16 cellular contexts compared by ENCODE assay signal in the genomic region with DNA sequence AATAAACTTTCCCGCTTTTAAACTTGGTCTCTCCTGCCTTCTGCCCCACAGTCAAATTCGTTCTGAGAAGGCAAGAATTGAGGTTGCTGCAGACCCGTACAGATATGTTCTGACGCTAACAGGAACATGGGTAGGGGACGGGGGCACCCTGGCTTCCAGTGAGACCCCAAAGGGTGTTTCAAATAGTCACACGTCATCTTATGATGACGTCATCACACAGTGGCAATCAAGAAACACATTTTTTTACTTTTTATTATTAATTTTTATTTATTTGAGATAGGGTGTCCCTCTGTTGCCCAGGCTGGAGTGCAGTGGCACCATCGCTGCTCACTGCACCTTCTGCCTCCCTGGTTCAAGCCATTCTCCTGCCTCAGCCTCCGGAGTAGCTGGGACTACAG. TPM values are rescaled to one million over a fixed set of nuclear protein-coding genes. Genes with fewer than 3 reads are reported as not detected.
DNase-seq lines count a peak whose midpoint lies in the region; ATAC-seq and TF ChIP-seq lines count a peak whose summit lies in the region.
"Had no signal": no experiment of that assay in that cellular context is flagged by ENCODE, and none has a peak within 500 bp of the region (broad histone marks: within the 10 kb centered on the region; RNA-seq: fewer than 3 reads in every experiment).

No MANE protein-coding gene starts in this region.

- in situ Hi-C loops in IMR-90 (cut with MboI; ENCODE audit: low sequenced_read_pairs), result no loop called here

- no peak overlapping the region for H3K23ac ChIP-seq in IMR-90 (ENCODE audit: low read depth, low read length)

- H3K79me1 ChIP-seq in IMR-90 (ENCODE audit: low read depth in 1 of 2, low read length in 2 of 2), result no peaks in the 10 kb centered on the region

- H3K4me1 ChIP-seq in IMR-90 (ENCODE audit: control insufficient read depth, insufficient read depth, low read length) (peaks cover 2% of the 10 kb centered on the region; the same call in 1 of the 2 replicates), fibroblast of lung (ENCODE audit: control insufficient read depth, extremely low read depth, insufficient read depth, low read length) (peaks cover 2% of the 10 kb centered on the region)
- H3K4me1 ChIP-seq: HAP-1 had no signal

- ATAC-seq in IMR-90 (ENCODE audit: low read depth) (no peak), sciatic nerve (peak; percentile 34), GM19397 (IDR thresholded peaks at IDR 0.05; ENCODE audit: unreplicated experiment) (no peak), HG03135 (IDR thresholded peaks at IDR 0.05; ENCODE audit: unreplicated experiment) (no peak), omental fat pad (ENCODE audit: low FRiP score) (no peak)

- H2BK5ac ChIP-seq in IMR-90 (ENCODE audit: low read depth, low read length, poor library complexity, severe bottlenecking), result no peak overlapping the region

- WGBS in IMR-90 (ENCODE audit: extremely low coverage in 2 of 2, insufficient read length in 1 of 2), 2 experiments, result 20% methylated on average over 1 of the region's 9 CpGs; no CpG with 5 or more reads in 1 of the 2 experiments

- dilution Hi-C loops in IMR-90 (cut with HindIII; ENCODE audit: low sequenced_read_pairs, unreplicated experiment), result no loop called here

- no peak overlapping the region for H3K4ac ChIP-seq in IMR-90 (ENCODE audit: low read depth, low read length)

- peak overlapping the region; percentile 24 to 45; a peak in 2 of 4 replicates for H4K8ac ChIP-seq in IMR-90 (ENCODE audit: low read depth in 2 of 2, low read length in 2 of 2)

- no peak for TF ChIP-seq CTCF in IMR-90 (conservative IDR thresholded peaks at IDR 0.05; ENCODE audit: low read depth, low read length)
- no peak for TF ChIP-seq CTCF in fibroblast of lung (conservative IDR thresholded peaks at IDR 0.05 in 1 of 2, IDR thresholded peaks at IDR 0.05 in 1 of 2; ENCODE audit: low read depth in 1 of 2, low read length in 2 of 2)
- no peak for TF ChIP-seq CTCF in omental fat pad (IDR thresholded peaks at IDR 0.05)

- H4K5ac ChIP-seq in IMR-90 (ENCODE audit: low read depth, low read length), result no peak overlapping the region

- H4K91ac ChIP-seq in IMR-90 (ENCODE audit: insufficient read depth, low read depth, low read length), result no peak overlapping the region

- H2BK15ac ChIP-seq in IMR-90 (ENCODE audit: low read depth, low read length), result no peak overlapping the region

- peak overlapping the region; percentile 60 for H2AFZ ChIP-seq in IMR-90 (replicated peaks; ENCODE audit: low read length, poor library complexity)
- H2AFZ ChIP-seq in fibroblast of lung (ENCODE audit: low read length), result no peak overlapping the region

- H2AK9ac ChIP-seq in IMR-90 (replicated peaks; ENCODE audit: low read depth, low read length, poor library complexity), result no peak overlapping the region

- POLR2A ChIA-PET in IMR-90 (lab: Charles Lee; ENCODE audit: unreplicated experiment), result interaction anchor here (1.0 kb wide), 1 partner anchor 14 kb away, joined by 3 read pairs; no protein-coding TSS in a partner anchor

- H3K27me3 ChIP-seq in IMR-90 (ENCODE audit: control insufficient read depth, insufficient read depth, low read length) (no peaks in the 10 kb centered on the region), fibroblast of lung (ENCODE audit: control insufficient read depth, insufficient read depth, low read length) (no peaks in the 10 kb centered on the region)

- H3K9ac ChIP-seq in IMR-90 (ENCODE audit: low read depth, low read length), result no peak overlapping the region
- no peak overlapping the region for H3K9ac ChIP-seq in fibroblast of lung (ENCODE audit: insufficient read depth, low read length)

- H2BK120ac ChIP-seq in IMR-90 (ENCODE audit: low read depth, low read length), result no peak overlapping the region

- CTCF ChIA-PET in IMR-90 (lab: Yijun Ruan, JAX), result no interaction called here

- no peak for TF ChIP-seq RAD21 in IMR-90 (IDR thresholded peaks at IDR 0.05; ENCODE audit: low read length)

- no peak for TF ChIP-seq POLR2A in IMR-90 (IDR thresholded peaks at IDR 0.05; ENCODE audit: low read depth, low read length)

- H3K18ac ChIP-seq in IMR-90 (ENCODE audit: low read depth, low read length), result no peak overlapping the region

- H2AK5ac ChIP-seq in IMR-90 (ENCODE audit: low read depth, low read length), result no peak overlapping the region

- no peak overlapping the region for H3K4me2 ChIP-seq in IMR-90 (ENCODE audit: low read depth, low read length)
- no peak overlapping the region for H3K4me2 ChIP-seq in fibroblast of lung (ENCODE audit: extremely low read depth, insufficient read depth, low read length)

- DNase-seq in IMR-90, result no peak
- DNase-seq in fibroblast of lung (ENCODE audit: low read depth in 2 of 2), result no peak
- no peak for DNase-seq in sciatic nerve (ENCODE audit: low spot score)
- no peak for DNase-seq in omental fat pad (ENCODE audit: low spot score)
- DNase-seq: C1 segment of cervical spinal cord; Calu3; CD4-positive, alpha-beta memory T cell; COR-L47; DMS53; DMS79 treated with DMSO at 0.1 percent for 48 hours; GF-D8; GOT3 had no signal

- H3K56ac ChIP-seq in IMR-90 (ENCODE audit: extremely low read depth, insufficient read depth, low read length), result no peak overlapping the region

- H3K27ac ChIP-seq in IMR-90 (ENCODE audit: insufficient read depth, low read length) (no peak overlapping the region), fibroblast of lung (ENCODE audit: insufficient read depth, low read length) (peak overlapping the region; percentile 26)

- H2BK20ac ChIP-seq in IMR-90 (ENCODE audit: low read depth, low read length), result no peak overlapping the region

- no peak overlapping the region for H3K14ac ChIP-seq in IMR-90 (replicated peaks; ENCODE audit: low read depth, low read length)

- no peaks in the 10 kb centered on the region for H3K9me3 ChIP-seq in IMR-90 (ENCODE audit: control insufficient read depth, insufficient read depth, low read length)
- no peaks in the 10 kb centered on the region for H3K9me3 ChIP-seq in fibroblast of lung (ENCODE audit: control insufficient read depth, insufficient read depth, low read depth, low read length)
- H3K9me3 ChIP-seq: HAP-1 had no signal

- BruUV-seq in IMR-90 (replicated peaks; lab: Mats Ljungman, UMichigan), result no TSS peak

- H3K79me2 ChIP-seq in fibroblast of lung (ENCODE audit: control insufficient read depth, insufficient read depth, low read length), result no peaks in the 10 kb centered on the region

- H3K4me3 ChIP-seq in IMR-90 (ENCODE audit: insufficient read depth, low read depth, low read length) (no peak overlapping the region), fibroblast of lung (replicated peaks in 1 of 4; ENCODE audit: control extremely low read depth in 1 of 4, insufficient read depth in 1 of 4, low read depth in 3 of 4, low read length in 4 of 4) (no peak overlapping the region)
- H3K4me3 ChIP-seq: HAP-1 had no signal

- no peaks in the 10 kb centered on the region for H3K9me1 ChIP-seq in IMR-90 (ENCODE audit: insufficient read depth, low read length)

- H3K36me3 ChIP-seq in IMR-90 (ENCODE audit: control insufficient read depth, insufficient read depth, low read length) (peaks cover 68% of the 10 kb centered on the region), fibroblast of lung (ENCODE audit: control insufficient read depth, insufficient read depth, low read length) (peaks cover 19% of the 10 kb centered on the region)

- intact Hi-C loops in IMR-90 (cut with micrococcal nuclease) (no loop called here), sciatic nerve (cut with DNase I) (no loop called here)

- no peaks in the 10 kb centered on the region; the same call in 1 of the 2 replicates for H4K20me1 ChIP-seq in IMR-90 (ENCODE audit: insufficient read depth, low read length)
- H4K20me1 ChIP-seq in fibroblast of lung (ENCODE audit: control insufficient read depth, extremely low read depth, insufficient read depth, low read length), result no peaks in the 10 kb centered on the region

TF ChIP-seq in IMR-90, 13 proteins besides CTCF, POLR2A, EP300 and RAD21:
- TF ChIP-seq RCOR1 (IDR thresholded peaks at IDR 0.05; ENCODE audit: insufficient replicate concordance, low read length), result no peak
- TF ChIP-seq ELK1 (IDR thresholded peaks at IDR 0.05; ENCODE audit: borderline replicate concordance, low read depth, low read length), result no peak
- no peak for TF ChIP-seq MXI1 (IDR thresholded peaks at IDR 0.05; ENCODE audit: borderline replicate concordance, low read depth, low read length)
- no peak for TF ChIP-seq FOS (IDR thresholded peaks at IDR 0.05; ENCODE audit: low read depth, low read length)
- no peak for TF ChIP-seq MAZ (IDR thresholded peaks at IDR 0.05; ENCODE audit: borderline replicate concordance, low read depth, low read length)
- TF ChIP-seq MAFK (IDR thresholded peaks at IDR 0.05; ENCODE audit: low read depth, low read length), result no peak
- TF ChIP-seq RFX5 (IDR thresholded peaks at IDR 0.05; ENCODE audit: low read depth, low read length), result no peak
- no peak for TF ChIP-seq SMC3 (IDR thresholded peaks at IDR 0.05; ENCODE audit: low read depth, low read length)
- no peak for TF ChIP-seq CEBPB (IDR thresholded peaks at IDR 0.05; ENCODE audit: low read depth, low read length)
- no peak for TF ChIP-seq NFE2L2 (IDR thresholded peaks at IDR 0.05; ENCODE audit: low read depth, low read length)

RNA-seq across cellular contexts. Expression of gene TESMIN, which starts 22.9 kb away (rescaled TPM):
- total RNA-seq in IMR-90 (2012; rRNA removed) (0.56 and 0.90 TPM in 2 replicates), fibroblast of lung (0.26 and 2.0 TPM in 2 replicates), sciatic nerve (1.5 TPM), omental fat pad (1 to 10 TPM in 1 of 4 donors, under 1 TPM in 3; 0.36 to 2.2 (median 0.47) TPM)
- polyA plus RNA-seq in IMR-90 (2012; rRNA removed) (2.2 and 3.0 TPM in 2 replicates), fibroblast of lung (0.51 and 0.70 TPM in 2 replicates)
- 3.0 and 4.0 TPM in 2 replicates for polyA plus RNA-seq in IMR-90 (2012; cell fraction: cytosol; rRNA removed)
- polyA plus RNA-seq in IMR-90 (2012; cell fraction: nucleus; rRNA removed; ENCODE audit: low replicate concordance), result 3.6 and 4.4 TPM in 2 replicates
- 1.6 and 3.5 TPM in 2 replicates for polyA plus RNA-seq in fibroblast of lung (2012)
- 0.59 and 2.1 TPM in 2 replicates for polyA minus RNA-seq in fibroblast of lung (ENCODE audit: low replicate concordance)
- total RNA-seq: A172 had no signal
